ENCODE assay signal across 8 cellular contexts in genomic region chr2:222860740-222861410, GRCh38. TPM values are rescaled to one million over a fixed set of nuclear protein-coding genes. Genes with fewer than 3 reads are reported as not detected.
DNase-seq lines count a peak whose midpoint lies in the region; ATAC-seq and TF ChIP-seq lines count a peak whose summit lies in the region.

ACSL3 (plus strand) TSS chr2:222861036; CDS start chr2:222908773, 47,737 bp downstream.

- intact Hi-C loops in activated B cell treated with CpG ODN at 0.5 μM for 24 hours (cut with micrococcal nuclease), result loop anchor here (1.0 to 5.0 kb wide), 9 partner anchors 8 to 1096 kb away; partner anchors contain the start of genes AP1S3, FARSB, MRPL44 and SGPP2

- H3K27ac Mint-ChIP-seq in activated B cell treated with CpG ODN at 0.5 μM for 24 hours, result peak within 1 kb of the TSS; percentile 87
- peak within 1 kb of the TSS in 5 of 6 donors; percentile 76 to 98 (median 93) for H3K27ac Mint-ChIP-seq in immature natural killer cell

- H3K27ac ChIP-seq in AG04450 (ENCODE audit: low read depth, low read length), result peak within 1 kb of the TSS; percentile 49

- TF ChIP-seq CTCF in AG04450 (IDR thresholded peaks at IDR 0.05; ENCODE audit: low read depth, low read length), result no peak
- no peak for TF ChIP-seq CTCF in activated B cell treated with CpG ODN at 0.5 μM for 24 hours (IDR thresholded peaks at IDR 0.05)
- no peak for TF ChIP-seq CTCF in cardiac fibroblast (IDR thresholded peaks at IDR 0.05; ENCODE audit: low read depth, low read length)

- peaks cover 5% of the 10 kb centered on the region for H3K36me3 Mint-ChIP-seq in activated B cell treated with CpG ODN at 0.5 μM for 24 hours (ENCODE audit: low read depth)
- H3K36me3 Mint-ChIP-seq in immature natural killer cell, result no peaks in the 10 kb centered on the region

- CTCF ChIA-PET in AG04450 (lab: Charles Lee), result interaction anchor here (1.5 to 2.8 kb wide), 4 partner anchors 64 to 172 kb away, joined by 3 to 35 read pairs (median 8); no protein-coding TSS in a partner anchor
- CTCF ChIA-PET in activated B cell treated with CpG ODN at 0.5 μM for 24 hours (lab: Charles Lee), result interaction anchor here (1.2 to 2.0 kb wide), 2 partner anchors 43 to 51 kb away, joined by 3 to 9 read pairs; no protein-coding TSS in a partner anchor

- no peaks in the 10 kb centered on the region for H3K27me3 ChIP-seq in AG04450 (ENCODE audit: control insufficient read depth, insufficient read depth, low read length)

- H3K9me3 Mint-ChIP-seq in activated B cell treated with CpG ODN at 0.5 μM for 24 hours (no peaks in the 10 kb centered on the region), immature natural killer cell (no peaks in the 10 kb centered on the region)

- no peaks in the 10 kb centered on the region for H3K27me3 Mint-ChIP-seq in activated B cell treated with CpG ODN at 0.5 μM for 24 hours
- H3K27me3 Mint-ChIP-seq in immature natural killer cell (ENCODE audit: low read depth in 3 of 3), result peaks cover 0 to 6% (median 2%) of the 10 kb centered on the region in 3 donors

- H3K4me1 Mint-ChIP-seq in activated B cell treated with CpG ODN at 0.5 μM for 24 hours (peaks cover 7% of the 10 kb centered on the region), immature natural killer cell (peaks cover 8 to 9% of the 10 kb centered on the region in 2 donors)

- POLR2A ChIA-PET in AG04450 (lab: Yijun Ruan, JAX) (interaction anchor here (0.7 to 1.2 kb wide), 2 partner anchors 17 to 152 kb away, joined by 9 to 10 read pairs; no protein-coding TSS in a partner anchor), activated B cell treated with CpG ODN at 0.5 μM for 24 hours (lab: Charles Lee) (interaction anchor here (0.6 to 4.8 kb wide), 4 partner anchors 14 to 51 kb away, joined by 3 to 25 read pairs (median 4); no protein-coding TSS in a partner anchor)

- peak within 1 kb of the TSS; percentile 93 for H3K4me3 ChIP-seq in AG04450 (ENCODE audit: low read depth, low read length)
- peak within 1 kb of the TSS; percentile 83 to 95 for H3K4me3 ChIP-seq in cardiac fibroblast (replicated peaks in 1 of 2; ENCODE audit: low read depth in 2 of 2, low read length in 2 of 2)

- no peaks in the 10 kb centered on the region for H3K9me3 ChIP-seq in AG04450 (ENCODE audit: control insufficient read depth, insufficient read depth, low read length)

- DNase-seq in AG04450 (ENCODE audit: low read depth, low spot score) (peak; percentile 59), NCI-H345 (lab: John Stamatoyannopoulos, UW) (peak; percentile 96), activated B cell treated with CpG ODN at 0.5 μM for 24 hours (peak; percentile 90), cardiac fibroblast (ENCODE audit: low read depth in 2 of 2) (peak; percentile 91 to 95), immature natural killer cell (peak; percentile 91 to 92 (median 91)), smooth muscle cell of the brain vasculature (ENCODE audit: low read depth, low spot score) (peak; percentile 74)

- H3K4me3 Mint-ChIP-seq in activated B cell treated with CpG ODN at 0.5 μM for 24 hours (peak within 1 kb of the TSS; percentile 81), immature natural killer cell (peak within 1 kb of the TSS; percentile 72 to 83 (median 81))

- ATAC-seq in GM18907 (IDR thresholded peaks at IDR 0.05; ENCODE audit: unreplicated experiment), result peak; percentile 99
- peak; percentile 98 for ATAC-seq in HG03139 (IDR thresholded peaks at IDR 0.05; ENCODE audit: unreplicated experiment)
- ATAC-seq in activated B cell treated with CpG ODN at 0.5 μM for 24 hours (ENCODE audit: low read depth), result peak; percentile 97

RNA-seq across cellular contexts. Expression of gene ACSL3, which starts in this region (rescaled TPM):
- 80.9 and 88.9 TPM in 2 replicates for polyA plus RNA-seq in AG04450 (2011; rRNA removed)
- 89.4 and 110 TPM in 2 replicates for polyA minus RNA-seq in AG04450 (2011; rRNA and poly(A)+ RNA removed)
- 40.6 and 41.2 TPM in 2 replicates for total RNA-seq in activated B cell treated with CpG ODN at 0.5 μM for 24 hours
- polyA plus RNA-seq in immature natural killer cell, result 10 to 100 TPM; 25.7 to 37.4 (median 37.3) TPM

Comparison
In these comparisons a context has a peak if more than half of its experiments do, and no peak if none do; other contexts are left out.
1. Peak in every context shown above with its lines: DNase-seq, ATAC-seq, H3K4me3 ChIP-seq and H3K27ac ChIP-seq.